Comparison of ENCODE assay signal across 8 cellular contexts in the genomic region with DNA sequence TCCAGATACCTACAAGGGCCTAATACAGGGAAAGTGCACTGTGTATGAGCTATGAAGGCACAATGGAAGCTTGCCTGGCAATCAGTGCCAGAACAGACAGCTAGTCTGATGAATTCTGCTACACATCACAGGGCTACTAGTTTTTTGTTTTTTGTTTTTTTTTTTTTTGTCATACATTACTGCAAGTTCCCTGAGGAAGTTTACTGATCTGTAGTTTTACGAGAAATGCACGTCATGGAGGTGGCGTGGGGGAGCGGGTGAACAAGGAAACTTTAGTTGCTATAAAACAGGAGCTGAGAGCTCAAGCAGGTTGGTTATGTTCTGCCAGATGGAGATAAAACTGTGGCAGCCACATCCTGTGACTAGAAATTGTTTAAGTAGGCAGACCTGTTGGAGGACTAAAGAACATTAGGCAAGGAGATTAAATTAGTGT. TPM values are rescaled to one million over a fixed set of nuclear protein-coding genes. Genes with fewer than 3 reads are reported as not detected.
DNase-seq lines count a peak whose midpoint lies in the region; ATAC-seq and TF ChIP-seq lines count a peak whose summit lies in the region.

No MANE protein-coding gene starts in this region.

- no peaks in the 10 kb centered on the region for H3K27me3 Mint-ChIP-seq in activated CD8-positive, alpha-beta memory T cell treated with anti-CD3 and anti-CD28 coated beads, Interleukin-2, amount 10 ng/mL, durations not matched to agents 7 days and 5 days

- DNase-seq in activated CD8-positive, alpha-beta memory T cell treated with anti-CD3 and anti-CD28 coated beads, Interleukin-2, amount 10 ng/mL, durations not matched to agents 7 days and 5 days = peak; percentile 80
- peak; percentile 61 for DNase-seq in islet precursor cell
- peak; percentile 58 to 85 for DNase-seq in stimulated activated CD8-positive, alpha-beta memory T cell treated with anti-CD3 and anti-CD28 coated beads, Interleukin-7, amount 100 ng/mL, for 48 hours (ENCODE audit: extremely low read depth in 1 of 2, low read depth in 1 of 2)
- DNase-seq in DMS114 treated with DMSO at 0.1 percent for 48 hours (lab: John Stamatoyannopoulos, UW; ENCODE audit: unreplicated experiment) = no peak
- no peak for DNase-seq in foreskin melanocyte
- DNase-seq in D341Med (ENCODE audit: low spot score) = no peak

- peak overlapping the region; percentile 90 for H3K27ac Mint-ChIP-seq in activated CD8-positive, alpha-beta memory T cell treated with anti-CD3 and anti-CD28 coated beads, Interleukin-2, amount 10 ng/mL, durations not matched to agents 7 days and 5 days

- peak; percentile 30 for ATAC-seq in GM18505 (IDR thresholded peaks at IDR 0.05; ENCODE audit: unreplicated experiment)
- peak; percentile 63 for ATAC-seq in activated CD8-positive, alpha-beta memory T cell treated with anti-CD3 and anti-CD28 coated beads, Interleukin-2, amount 10 ng/mL, durations not matched to agents 7 days and 5 days

- H3K36me3 ChIP-seq in KOPT-K1 (ENCODE audit: insufficient read depth, low read length) = no peaks in the 10 kb centered on the region; the same call in 1 of the 2 replicates

- peaks cover 54% of the 10 kb centered on the region for H3K36me3 Mint-ChIP-seq in activated CD8-positive, alpha-beta memory T cell treated with anti-CD3 and anti-CD28 coated beads, Interleukin-2, amount 10 ng/mL, durations not matched to agents 7 days and 5 days

- H3K9me3 Mint-ChIP-seq in activated CD8-positive, alpha-beta memory T cell treated with anti-CD3 and anti-CD28 coated beads, Interleukin-2, amount 10 ng/mL, durations not matched to agents 7 days and 5 days (ENCODE audit: low read depth) = no peaks in the 10 kb centered on the region

- no peak for TF ChIP-seq POLR2A in GM18505 (IDR thresholded peaks at IDR 0.05; ENCODE audit: borderline replicate concordance, extremely low read depth, insufficient read depth, insufficient read length)

- peak overlapping the region; percentile 63 for H3K4me3 Mint-ChIP-seq in activated CD8-positive, alpha-beta memory T cell treated with anti-CD3 and anti-CD28 coated beads, Interleukin-2, amount 10 ng/mL, durations not matched to agents 7 days and 5 days

- H3K9me3 ChIP-seq in KOPT-K1 (ENCODE audit: insufficient read depth, low read length, poor library complexity, severe bottlenecking) = no peaks in the 10 kb centered on the region

- peak overlapping the region; percentile 83 for H3K27ac ChIP-seq in KOPT-K1 (ENCODE audit: low read depth, low read length, poor library complexity, severe bottlenecking)

- CTCF ChIA-PET in activated CD8-positive, alpha-beta memory T cell treated with anti-CD3 and anti-CD28 coated beads, Interleukin-2, amount 10 ng/mL, durations not matched to agents 7 days and 5 days (lab: Charles Lee) = interaction anchor here (0.8 to 2.2 kb wide), 10 partner anchors 10 to 138 kb away, joined by 3 to 8 read pairs (median 3); a partner anchor contains a TSS

- H3K4me1 Mint-ChIP-seq in activated CD8-positive, alpha-beta memory T cell treated with anti-CD3 and anti-CD28 coated beads, Interleukin-2, amount 10 ng/mL, durations not matched to agents 7 days and 5 days = peaks cover 67% of the 10 kb centered on the region

RNA-seq across cellular contexts. Expression of a gene that starts 17.7 kb away (rescaled TPM):
- 100 to 1,000 TPM; 556 to 674 TPM for total RNA-seq in activated CD8-positive, alpha-beta memory T cell treated with anti-CD3 and anti-CD28 coated beads, Interleukin-2, amount 10 ng/mL, durations not matched to agents 7 days and 5 days

Comparison
In these comparisons a context has a peak if more than half of its experiments do, and no peak if none do; other contexts are left out.
1. DNase-seq: peak in activated CD8-positive, alpha-beta memory T cell treated with anti-CD3 and anti-CD28 coated beads, Interleukin-2, amount 10 ng/mL, durations not matched to agents 7 days and 5 days (single experiment), islet precursor cell (single experiment) and stimulated activated CD8-positive, alpha-beta memory T cell treated with anti-CD3 and anti-CD28 coated beads, Interleukin-7, amount 100 ng/mL, for 48 hours (2 of 2); none in DMS114 treated with DMSO at 0.1 percent for 48 hours (single experiment), foreskin melanocyte (single experiment) and D341Med (single experiment).